Comparison of ENCODE assay signal across 1 cellular context in the genomic region with DNA sequence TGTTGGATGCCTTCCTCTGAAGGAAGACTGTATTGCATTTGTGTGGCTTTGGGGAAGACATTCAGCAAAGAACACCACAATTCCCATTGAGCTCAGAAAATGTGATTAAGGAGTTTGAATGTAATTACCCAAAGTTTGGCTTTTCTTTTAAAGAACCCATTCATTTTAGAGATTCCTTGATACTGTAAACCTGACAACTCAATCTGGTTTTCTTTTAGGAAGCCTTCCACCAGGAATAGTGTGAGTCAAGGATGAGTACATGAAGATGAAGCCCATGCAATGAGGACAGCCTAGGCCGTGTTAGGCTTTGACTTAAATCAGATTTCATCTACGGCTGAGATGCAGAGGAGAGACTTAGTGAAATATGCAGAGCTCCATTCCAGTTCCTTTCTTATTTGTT.
TF ChIP-seq lines count a peak whose summit lies in the region.

No MANE protein-coding gene starts in this region.

TF ChIP-seq in GM23338, 12 proteins besides CTCF, POLR2A, EP300 and RAD21 (continued from another document):
- TF ChIP-seq, protein P1, sequence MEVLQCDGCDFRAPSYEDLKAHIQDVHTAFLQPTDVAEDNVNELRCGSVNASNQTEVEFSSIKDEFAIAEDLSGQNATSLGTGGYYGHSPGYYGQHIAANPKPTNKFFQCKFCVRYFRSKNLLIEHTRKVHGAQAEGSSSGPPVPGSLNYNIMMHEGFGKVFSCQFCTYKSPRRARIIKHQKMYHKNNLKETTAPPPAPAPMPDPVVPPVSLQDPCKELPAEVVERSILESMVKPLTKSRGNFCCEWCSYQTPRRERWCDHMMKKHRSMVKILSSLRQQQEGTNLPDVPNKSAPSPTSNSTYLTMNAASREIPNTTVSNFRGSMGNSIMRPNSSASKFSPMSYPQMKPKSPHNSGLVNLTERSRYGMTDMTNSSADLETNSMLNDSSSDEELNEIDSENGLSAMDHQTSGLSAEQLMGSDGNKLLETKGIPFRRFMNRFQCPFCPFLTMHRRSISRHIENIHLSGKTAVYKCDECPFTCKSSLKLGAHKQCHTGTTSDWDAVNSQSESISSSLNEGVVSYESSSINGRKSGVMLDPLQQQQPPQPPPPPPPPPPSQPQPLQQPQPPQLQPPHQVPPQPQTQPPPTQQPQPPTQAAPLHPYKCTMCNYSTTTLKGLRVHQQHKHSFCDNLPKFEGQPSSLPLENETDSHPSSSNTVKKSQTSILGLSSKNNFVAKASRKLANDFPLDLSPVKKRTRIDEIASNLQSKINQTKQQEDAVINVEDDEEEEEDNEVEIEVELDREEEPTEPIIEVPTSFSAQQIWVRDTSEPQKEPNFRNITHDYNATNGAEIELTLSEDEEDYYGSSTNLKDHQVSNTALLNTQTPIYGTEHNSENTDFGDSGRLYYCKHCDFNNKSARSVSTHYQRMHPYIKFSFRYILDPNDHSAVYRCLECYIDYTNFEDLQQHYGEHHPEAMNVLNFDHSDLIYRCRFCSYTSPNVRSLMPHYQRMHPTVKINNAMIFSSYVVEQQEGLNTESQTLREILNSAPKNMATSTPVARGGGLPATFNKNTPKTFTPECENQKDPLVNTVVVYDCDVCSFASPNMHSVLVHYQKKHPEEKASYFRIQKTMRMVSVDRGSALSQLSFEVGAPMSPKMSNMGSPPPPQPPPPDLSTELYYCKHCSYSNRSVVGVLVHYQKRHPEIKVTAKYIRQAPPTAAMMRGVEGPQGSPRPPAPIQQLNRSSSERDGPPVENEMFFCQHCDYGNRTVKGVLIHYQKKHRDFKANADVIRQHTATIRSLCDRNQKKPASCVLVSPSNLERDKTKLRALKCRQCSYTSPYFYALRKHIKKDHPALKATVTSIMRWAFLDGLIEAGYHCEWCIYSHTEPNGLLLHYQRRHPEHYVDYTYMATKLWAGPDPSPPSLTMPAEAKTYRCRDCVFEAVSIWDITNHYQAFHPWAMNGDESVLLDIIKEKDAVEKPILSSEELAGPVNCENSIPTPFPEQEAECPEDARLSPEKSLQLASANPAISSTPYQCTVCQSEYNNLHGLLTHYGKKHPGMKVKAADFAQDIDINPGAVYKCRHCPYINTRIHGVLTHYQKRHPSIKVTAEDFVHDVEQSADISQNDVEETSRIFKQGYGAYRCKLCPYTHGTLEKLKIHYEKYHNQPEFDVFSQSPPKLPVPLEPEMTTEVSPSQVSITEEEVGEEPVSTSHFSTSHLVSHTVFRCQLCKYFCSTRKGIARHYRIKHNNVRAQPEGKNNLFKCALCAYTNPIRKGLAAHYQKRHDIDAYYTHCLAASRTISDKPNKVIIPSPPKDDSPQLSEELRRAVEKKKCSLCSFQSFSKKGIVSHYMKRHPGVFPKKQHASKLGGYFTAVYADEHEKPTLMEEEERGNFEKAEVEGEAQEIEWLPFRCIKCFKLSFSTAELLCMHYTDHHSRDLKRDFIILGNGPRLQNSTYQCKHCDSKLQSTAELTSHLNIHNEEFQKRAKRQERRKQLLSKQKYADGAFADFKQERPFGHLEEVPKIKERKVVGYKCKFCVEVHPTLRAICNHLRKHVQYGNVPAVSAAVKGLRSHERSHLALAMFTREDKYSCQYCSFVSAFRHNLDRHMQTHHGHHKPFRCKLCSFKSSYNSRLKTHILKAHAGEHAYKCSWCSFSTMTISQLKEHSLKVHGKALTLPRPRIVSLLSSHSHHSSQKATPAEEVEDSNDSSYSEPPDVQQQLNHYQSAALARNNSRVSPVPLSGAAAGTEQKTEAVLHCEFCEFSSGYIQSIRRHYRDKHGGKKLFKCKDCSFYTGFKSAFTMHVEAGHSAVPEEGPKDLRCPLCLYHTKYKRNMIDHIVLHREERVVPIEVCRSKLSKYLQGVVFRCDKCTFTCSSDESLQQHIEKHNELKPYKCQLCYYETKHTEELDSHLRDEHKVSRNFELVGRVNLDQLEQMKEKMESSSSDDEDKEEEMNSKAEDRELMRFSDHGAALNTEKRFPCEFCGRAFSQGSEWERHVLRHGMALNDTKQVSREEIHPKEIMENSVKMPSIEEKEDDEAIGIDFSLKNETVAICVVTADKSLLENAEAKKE (CRISPR knock-in tag; IDR thresholded peaks at IDR 0.05), result no peak
